ENCODE assay signal across 1 cellular context in the genomic region with DNA sequence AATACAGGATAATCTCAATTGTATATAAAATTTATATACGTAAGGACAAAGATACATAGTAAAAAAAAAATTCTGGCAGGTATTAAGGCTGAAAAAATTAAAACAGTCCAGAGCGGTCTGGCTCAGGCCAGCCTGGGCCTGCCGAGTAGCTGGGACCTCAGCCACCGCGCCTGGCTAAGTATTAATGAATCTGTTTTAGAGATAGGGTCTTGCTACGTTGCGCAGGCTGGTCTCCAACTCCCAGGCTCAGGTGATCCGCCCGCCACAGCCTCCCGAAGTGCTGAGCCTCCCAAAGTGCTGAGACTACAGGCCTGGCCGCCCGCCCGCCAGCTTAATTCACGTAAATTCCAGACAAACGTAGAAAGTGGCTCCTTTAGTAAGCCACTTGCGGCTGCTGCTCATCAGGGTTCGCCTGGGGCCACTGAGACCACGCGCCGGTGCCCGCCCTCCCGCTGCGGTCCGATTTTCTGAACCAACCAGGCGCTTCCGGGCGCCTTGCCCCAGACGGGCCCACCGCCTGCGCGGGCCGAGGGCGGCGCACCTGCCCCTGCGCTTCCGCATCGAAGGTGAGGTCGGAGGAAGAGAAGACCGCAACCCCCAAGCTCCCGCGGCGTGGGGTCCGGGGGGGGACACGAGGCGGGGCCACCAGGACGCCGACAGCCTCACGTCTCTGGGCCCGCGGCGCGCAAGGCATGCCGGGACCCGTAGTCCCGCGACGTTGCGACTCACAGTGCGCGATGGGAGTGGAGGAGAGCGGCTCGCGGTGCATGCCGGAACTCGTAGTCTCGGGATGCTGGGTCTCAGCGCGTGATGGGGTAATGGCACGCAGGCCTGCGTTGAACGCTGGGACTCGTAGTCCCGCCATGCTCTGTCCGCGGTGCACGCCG.
A peak's percentile ranks its signal among the peaks of the same experiment; 100 is the strongest.
TF ChIP-seq lines count a peak whose summit lies in the region.

No MANE protein-coding gene starts in this region.

TF ChIP-seq in HepG2, 621 proteins besides CTCF, POLR2A, EP300 and RAD21 (continued from another document):
- TF ChIP-seq HNRNPUL1 (IDR thresholded peaks at IDR 0.05; ENCODE audit: low read depth, low read length) (0 out of 2 replicates have a peak, but pooled peaks have one; percentile 19), ZNF225 (CRISPR knock-in tag; IDR thresholded peaks at IDR 0.05) (no peak), TAF15 (IDR thresholded peaks at IDR 0.05; ENCODE audit: low read depth, low read length, poor library complexity, severe bottlenecking) (peak; percentile 26), TARDBP (CRISPR knock-in tag; IDR thresholded peaks at IDR 0.05) (peak; percentile 77), JUNB (CRISPR knock-in tag; IDR thresholded peaks at IDR 0.05; ENCODE audit: borderline replicate concordance) (peak; percentile 28; the same call in 1 of the 2 replicates), ZSCAN22 (CRISPR knock-in tag; IDR thresholded peaks at IDR 0.05) (no peak), ZNF713 (CRISPR knock-in tag; IDR thresholded peaks at IDR 0.05) (no peak; the same call in 1 of the 2 replicates), ZMAT3 (CRISPR knock-in tag; conservative IDR thresholded peaks at IDR 0.05) (peak; percentile 82), PCBP1 (IDR thresholded peaks at IDR 0.05; ENCODE audit: borderline replicate concordance, low read depth, low read length) (peak; percentile 97), ZNF274 (CRISPR knock-in tag; IDR thresholded peaks at IDR 0.05) (peak; percentile 53; the same call in 1 of the 2 replicates), CREB1 (IDR thresholded peaks at IDR 0.05) (no peak), CREB1 (CRISPR knock-in tag; IDR thresholded peaks at IDR 0.05) (no peak), THYN1 (CRISPR knock-in tag; IDR thresholded peaks at IDR 0.05; ENCODE audit: borderline replicate concordance, low read depth) (no peak), ZNF34 (CRISPR knock-in tag; IDR thresholded peaks at IDR 0.05; ENCODE audit: borderline replicate concordance) (no peak), FIP1L1 (IDR thresholded peaks at IDR 0.05; ENCODE audit: borderline replicate concordance, insufficient read depth, low read depth, low read length) (no peak), HNF4A (CRISPR knock-in tag; IDR thresholded peaks at IDR 0.05) (peak; percentile 42), NAIF1 (CRISPR knock-in tag; IDR thresholded peaks at IDR 0.05; ENCODE audit: borderline replicate concordance) (peak; percentile 96), ZSCAN9 (CRISPR knock-in tag; IDR thresholded peaks at IDR 0.05; ENCODE audit: borderline replicate concordance) (no peak), NFYB (CRISPR knock-in tag; IDR thresholded peaks at IDR 0.05) (peak; percentile 82), ZNF350 (CRISPR knock-in tag; IDR thresholded peaks at IDR 0.05; ENCODE audit: borderline replicate concordance, low read depth) (peak; percentile 95), IKZF1 (IDR thresholded peaks at IDR 0.05) (no peak), FOXP1 (IDR thresholded peaks at IDR 0.05) (no peak), FOXP1 (CRISPR knock-in tag; IDR thresholded peaks at IDR 0.05) (no peak), RBAK (CRISPR knock-in tag; IDR thresholded peaks at IDR 0.05) (no peak), ZNF619 (CRISPR knock-in tag; IDR thresholded peaks at IDR 0.05) (peak; percentile 76), PLRG1 (conservative IDR thresholded peaks at IDR 0.05) (no peak)
- TF ChIP-seq, protein P1, sequence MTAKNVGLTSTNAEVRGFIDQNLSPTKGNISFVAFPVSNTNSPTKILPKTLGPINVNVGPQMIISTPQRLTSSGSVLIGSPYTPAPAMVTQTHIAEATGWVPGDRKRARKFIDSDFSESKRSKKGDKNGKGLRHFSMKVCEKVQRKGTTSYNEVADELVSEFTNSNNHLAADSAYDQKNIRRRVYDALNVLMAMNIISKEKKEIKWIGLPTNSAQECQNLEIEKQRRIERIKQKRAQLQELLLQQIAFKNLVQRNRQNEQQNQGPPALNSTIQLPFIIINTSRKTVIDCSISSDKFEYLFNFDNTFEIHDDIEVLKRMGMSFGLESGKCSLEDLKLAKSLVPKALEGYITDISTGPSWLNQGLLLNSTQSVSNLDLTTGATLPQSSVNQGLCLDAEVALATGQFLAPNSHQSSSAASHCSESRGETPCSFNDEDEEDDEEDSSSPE (CRISPR knock-in tag; IDR thresholded peaks at IDR 0.05), result peak; percentile 84
- TF ChIP-seq, protein P2, sequence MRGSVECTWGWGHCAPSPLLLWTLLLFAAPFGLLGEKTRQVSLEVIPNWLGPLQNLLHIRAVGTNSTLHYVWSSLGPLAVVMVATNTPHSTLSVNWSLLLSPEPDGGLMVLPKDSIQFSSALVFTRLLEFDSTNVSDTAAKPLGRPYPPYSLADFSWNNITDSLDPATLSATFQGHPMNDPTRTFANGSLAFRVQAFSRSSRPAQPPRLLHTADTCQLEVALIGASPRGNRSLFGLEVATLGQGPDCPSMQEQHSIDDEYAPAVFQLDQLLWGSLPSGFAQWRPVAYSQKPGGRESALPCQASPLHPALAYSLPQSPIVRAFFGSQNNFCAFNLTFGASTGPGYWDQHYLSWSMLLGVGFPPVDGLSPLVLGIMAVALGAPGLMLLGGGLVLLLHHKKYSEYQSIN (CRISPR knock-in tag; IDR thresholded peaks at IDR 0.05; ENCODE audit: borderline replicate concordance), result no peak; the same call in 1 of the 2 replicates
- TF ChIP-seq, protein P3, sequence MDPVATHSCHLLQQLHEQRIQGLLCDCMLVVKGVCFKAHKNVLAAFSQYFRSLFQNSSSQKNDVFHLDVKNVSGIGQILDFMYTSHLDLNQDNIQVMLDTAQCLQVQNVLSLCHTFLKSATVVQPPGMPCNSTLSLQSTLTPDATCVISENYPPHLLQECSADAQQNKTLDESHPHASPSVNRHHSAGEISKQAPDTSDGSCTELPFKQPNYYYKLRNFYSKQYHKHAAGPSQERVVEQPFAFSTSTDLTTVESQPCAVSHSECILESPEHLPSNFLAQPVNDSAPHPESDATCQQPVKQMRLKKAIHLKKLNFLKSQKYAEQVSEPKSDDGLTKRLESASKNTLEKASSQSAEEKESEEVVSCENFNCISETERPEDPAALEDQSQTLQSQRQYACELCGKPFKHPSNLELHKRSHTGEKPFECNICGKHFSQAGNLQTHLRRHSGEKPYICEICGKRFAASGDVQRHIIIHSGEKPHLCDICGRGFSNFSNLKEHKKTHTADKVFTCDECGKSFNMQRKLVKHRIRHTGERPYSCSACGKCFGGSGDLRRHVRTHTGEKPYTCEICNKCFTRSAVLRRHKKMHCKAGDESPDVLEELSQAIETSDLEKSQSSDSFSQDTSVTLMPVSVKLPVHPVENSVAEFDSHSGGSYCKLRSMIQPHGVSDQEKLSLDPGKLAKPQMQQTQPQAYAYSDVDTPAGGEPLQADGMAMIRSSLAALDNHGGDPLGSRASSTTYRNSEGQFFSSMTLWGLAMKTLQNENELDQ (CRISPR knock-in tag; IDR thresholded peaks at IDR 0.05; ENCODE audit: borderline replicate concordance), result no peak
- TF ChIP-seq, protein P4, sequence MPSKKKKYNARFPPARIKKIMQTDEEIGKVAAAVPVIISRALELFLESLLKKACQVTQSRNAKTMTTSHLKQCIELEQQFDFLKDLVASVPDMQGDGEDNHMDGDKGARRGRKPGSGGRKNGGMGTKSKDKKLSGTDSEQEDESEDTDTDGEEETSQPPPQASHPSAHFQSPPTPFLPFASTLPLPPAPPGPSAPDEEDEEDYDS (CRISPR knock-in tag; IDR thresholded peaks at IDR 0.05), result peak; percentile 77
- TF ChIP-seq, protein P5, sequence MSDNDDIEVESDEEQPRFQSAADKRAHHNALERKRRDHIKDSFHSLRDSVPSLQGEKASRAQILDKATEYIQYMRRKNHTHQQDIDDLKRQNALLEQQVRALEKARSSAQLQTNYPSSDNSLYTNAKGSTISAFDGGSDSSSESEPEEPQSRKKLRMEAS (IDR thresholded peaks at IDR 0.05), result peak; percentile 94
TF ChIP-seq in HepG2: peak in this region for 340.
